ENCODE assay signal across 6 cellular contexts in the genomic region with DNA sequence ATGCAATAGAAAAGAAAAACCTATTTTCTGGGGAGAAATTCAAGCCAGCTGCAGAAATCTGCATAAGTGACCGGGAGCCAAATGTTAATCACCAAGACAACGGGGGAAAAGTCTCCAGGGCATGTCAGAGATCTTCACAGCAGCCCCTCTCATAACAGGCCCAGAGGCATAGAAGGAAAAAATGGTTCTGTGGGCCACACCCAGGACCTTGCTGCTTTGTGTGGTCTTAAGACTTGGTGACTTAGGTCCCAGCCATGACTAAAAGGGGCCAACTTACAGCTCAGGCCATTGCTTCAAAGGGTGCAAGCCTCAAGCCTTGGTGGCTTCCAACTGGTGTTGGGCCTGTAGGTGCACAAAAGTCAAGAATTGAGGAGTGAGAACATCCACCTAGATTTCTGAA.
"Had no signal": no experiment of that assay in that cellular context is flagged by ENCODE, and none has a peak within 500 bp of the region (broad histone marks: within the 10 kb centered on the region; RNA-seq: fewer than 3 reads in every experiment).

No MANE protein-coding gene starts in this region.

- H3K4me3 Mint-ChIP-seq: IgD-negative memory B cell had no signal

- H3K36me3 Mint-ChIP-seq: IgD-negative memory B cell had no signal

- H3K27ac Mint-ChIP-seq: IgD-negative memory B cell had no signal

- DNase-seq: IMR-90, KG1 had no signal

- H3K27ac ChIP-seq: HL-60 had no signal

- ATAC-seq: HepG2, K562 had no signal

- H3K4me3 ChIP-seq: K562 had no signal

- H3K4me1 Mint-ChIP-seq: IgD-negative memory B cell had no signal

- H3K27me3 Mint-ChIP-seq: IgD-negative memory B cell had no signal
